Comparison of ENCODE assay signal across 8 cellular contexts in the genomic region with DNA sequence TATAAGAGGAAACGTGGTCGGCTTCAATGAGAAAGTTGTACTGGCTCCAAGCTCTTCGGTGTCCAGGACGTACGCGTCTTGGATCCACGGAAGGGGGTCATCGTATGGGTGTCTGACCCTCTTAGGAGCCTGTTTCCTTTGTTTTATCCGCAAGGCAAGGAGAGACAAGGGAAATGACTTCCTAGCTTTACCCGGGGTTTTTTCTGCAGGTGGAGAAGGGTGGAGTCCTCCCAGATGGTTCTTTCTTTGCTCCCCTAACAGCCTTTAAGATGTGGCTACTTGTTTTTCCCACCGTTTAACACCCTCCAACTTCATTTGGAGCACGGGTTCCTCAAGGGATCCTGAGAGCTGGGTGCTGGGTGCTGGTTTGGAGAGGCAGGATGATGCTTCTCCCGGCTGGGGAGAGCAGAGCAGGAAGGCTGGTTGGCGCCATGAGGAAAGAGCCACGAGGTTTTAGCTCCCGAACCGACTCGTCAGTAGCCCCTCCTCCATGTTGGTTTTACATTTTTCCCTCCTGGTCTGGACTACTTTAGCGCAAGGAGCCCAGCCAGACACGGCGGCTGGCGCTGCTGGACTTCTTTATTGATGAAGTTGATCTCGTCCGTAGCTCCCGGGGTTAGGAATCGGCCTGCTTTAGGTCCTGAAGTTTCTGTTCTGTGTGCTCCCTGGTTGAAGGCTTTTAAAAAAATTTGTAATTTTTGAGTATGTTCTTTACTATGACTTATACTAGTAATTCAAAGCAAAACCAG. TPM values are rescaled to one million over a fixed set of nuclear protein-coding genes. Genes with fewer than 3 reads are reported as not detected.
DNase-seq lines count a peak whose midpoint lies in the region; ATAC-seq, FAIRE-seq and TF ChIP-seq lines count a peak whose summit lies in the region.

No MANE protein-coding gene starts in this region.

- H3K4me2 ChIP-seq in K562 (ENCODE audit: insufficient read depth, low read length), result peak overlapping the region; percentile 91

- H3K36me3 ChIP-seq in Peyer's patch, result no peaks in the 10 kb centered on the region
- H3K36me3 ChIP-seq in K562 (ENCODE audit: control insufficient read depth, insufficient read depth, low read length), result peaks cover 12% of the 10 kb centered on the region; the same call in 1 of the 3 replicates
- H3K36me3 ChIP-seq in iPS DF 6.9 (ENCODE audit: control insufficient read depth, insufficient read depth, low read length), result peaks cover 3% of the 10 kb centered on the region; the same call in 1 of the 2 replicates
- H3K36me3 ChIP-seq in rectal smooth muscle tissue (ENCODE audit: control insufficient read depth, insufficient read depth, low read length), result no peaks in the 10 kb centered on the region

- H3K9me1 ChIP-seq in K562 (ENCODE audit: control insufficient read depth, insufficient read depth, low read length), result no peaks in the 10 kb centered on the region

- CTCF ChIA-PET in K562 (lab: Yijun Ruan, JAX; ENCODE audit: low intra/inter-chr PET ratio), result interaction anchor here (1.2 kb wide), 1 partner anchor 43 kb away, joined by 4 read pairs; no protein-coding TSS in a partner anchor

- peak overlapping the region; percentile 79 to 100 (median 90) for H3K4me3 ChIP-seq in Peyer's patch
- H3K4me3 ChIP-seq in K562, result peak overlapping the region; percentile 78
- peak overlapping the region; percentile 99; the same call in 1 of the 2 replicates for H3K4me3 ChIP-seq in iPS DF 6.9 (ENCODE audit: low read length)
- peak overlapping the region; percentile 79 for H3K4me3 ChIP-seq in rectal smooth muscle tissue (ENCODE audit: low read length)

- no peak for TF ChIP-seq POLR2A in Peyer's patch (IDR thresholded peaks at IDR 0.05)
- TF ChIP-seq POLR2A in K562 (conservative IDR thresholded peaks at IDR 0.05), result peak; percentile 77

- TF ChIP-seq RAD21 in K562 (CRISPR knock-in tag; conservative IDR thresholded peaks at IDR 0.05 in 1 of 2, IDR thresholded peaks at IDR 0.05 in 1 of 2), result peak in 1 of 2 experiments; percentile 18; a peak in 1 of 4 replicates

- peak; percentile 18 for ATAC-seq in GM21576 (IDR thresholded peaks at IDR 0.05; ENCODE audit: unreplicated experiment)
- ATAC-seq in K562, result peak; percentile 52

- TF ChIP-seq CTCF in Peyer's patch (IDR thresholded peaks at IDR 0.05), result no peak
- TF ChIP-seq CTCF in K562 (IDR thresholded peaks at IDR 0.05 in 2 of 3, conservative IDR thresholded peaks at IDR 0.05 in 1 of 3; ENCODE audit: insufficient read depth in 2 of 3, low read depth in 1 of 3, low read length in 3 of 3), result 0 out of 6 replicates have a peak, but pooled peaks of 1 of the 3 experiments have one; percentile 5

- in situ Hi-C loops in K562 (cut with MboI), result no loop called here

- H3K79me2 ChIP-seq in K562 (ENCODE audit: control insufficient read depth, insufficient read depth, low read length), result peaks cover 63% of the 10 kb centered on the region

- BruUV-seq in K562 (replicated peaks; lab: Mats Ljungman, UMichigan), result TSS peak; percentile 71

- POLR2A ChIA-PET in K562 (lab: Yijun Ruan, JAX), result interaction anchor here (0.6 to 5.9 kb wide), 20 partner anchors 10 to 1269 kb away, joined by 3 to 48 read pairs (median 5); a partner anchor contains a TSS

- peak; percentile 81 for FAIRE-seq in K562 (lab: Jason Lieb, UNC)

- TF ChIP-seq EP300 in K562 (IDR thresholded peaks at IDR 0.05; ENCODE audit: low read length), result no peak

- H3K4me1 ChIP-seq in Peyer's patch (peaks cover 0 to 18% (median 6%) of the 10 kb centered on the region in 4 donors), K562 (replicated peaks in 1 of 2; ENCODE audit: control insufficient read depth in 2 of 2, insufficient read depth in 2 of 2, low read length in 2 of 2) (peaks cover 20 to 23% of the 10 kb centered on the region in 2 experiments), iPS DF 6.9 (ENCODE audit: control insufficient read depth, insufficient read depth, low read length) (peaks cover 1% of the 10 kb centered on the region), rectal smooth muscle tissue (ENCODE audit: control insufficient read depth, insufficient read depth, low read length) (no peaks in the 10 kb centered on the region)

- H3K9ac ChIP-seq in K562 (ENCODE audit: insufficient read depth in 1 of 2, low read depth in 2 of 2, low read length in 2 of 2) (peak overlapping the region; percentile 96), rectal smooth muscle tissue (ENCODE audit: low read length) (peak overlapping the region; percentile 43)

- DNase-seq in ELR (ENCODE audit: low read depth), result peak; percentile 92
- DNase-seq in Kasumi-1 (lab: John Stamatoyannopoulos, UW), result peak; percentile 76 to 77
- peak; percentile 32 to 68 (median 67) for DNase-seq in Peyer's patch
- peak; percentile 57 to 89 (median 70) for DNase-seq in K562 (ENCODE audit: extremely low read depth in 1 of 4, low spot score in 3 of 4)
- DNase-seq in iPS DF 6.9 (ENCODE audit: low read depth, low spot score), result no peak
- no peak for DNase-seq in cortex of kidney (lab: John Stamatoyannopoulos, UW)

- H3K27ac ChIP-seq in Peyer's patch, result peak overlapping the region; percentile 73 to 98 (median 88)
- H3K27ac ChIP-seq in K562 (ENCODE audit: extremely low read depth, low read depth, low read length), result peak overlapping the region; percentile 95
- H3K27ac ChIP-seq in iPS DF 6.9 (ENCODE audit: low read length), result no peak overlapping the region
- H3K27ac ChIP-seq in rectal smooth muscle tissue (ENCODE audit: low read depth, low read length), result peak overlapping the region; percentile 59

- 0% methylated on average over 26 of the region's 26 CpGs for WGBS in K562 (ENCODE audit: insufficient coverage, low coverage, missing lambda C conversion rate)
- no CpG with 5 or more reads among the region's 26 CpGs for WGBS in iPS DF 6.9 (ENCODE audit: insufficient coverage, insufficient read length)

- peak overlapping the region; percentile 83 for H2AFZ ChIP-seq in K562 (ENCODE audit: low read depth, low read length)

- H4K20me1 ChIP-seq in K562 (replicated peaks; ENCODE audit: control insufficient read depth, insufficient read depth, low read length), result no peaks in the 10 kb centered on the region; the same call in 1 of the 2 replicates

- intact Hi-C loops in K562 (cut with micrococcal nuclease), result loop anchor here (1.0 to 5.0 kb wide), 5 partner anchors 43 to 230 kb away; a partner anchor contains a TSS

- H3K9me3 ChIP-seq in Peyer's patch, result no peaks in the 10 kb centered on the region
- H3K9me3 ChIP-seq in K562 (replicated peaks; ENCODE audit: control insufficient read depth, insufficient read depth, low read depth, low read length), result no peaks in the 10 kb centered on the region
- no peaks in the 10 kb centered on the region for H3K9me3 ChIP-seq in iPS DF 6.9 (ENCODE audit: control insufficient read depth, insufficient read depth, low read length)

- H3K27me3 ChIP-seq in Peyer's patch (no peaks in the 10 kb centered on the region), K562 (ENCODE audit: control insufficient read depth in 2 of 2, insufficient read depth in 2 of 2, low read length in 2 of 2) (no peaks in the 10 kb centered on the region; a peak in 1 of 5 replicates), iPS DF 6.9 (ENCODE audit: control insufficient read depth, insufficient read depth, low read length) (no peaks in the 10 kb centered on the region), rectal smooth muscle tissue (ENCODE audit: control insufficient read depth, insufficient read depth, low read length) (no peaks in the 10 kb centered on the region)

TF ChIP-seq in K562, 482 proteins besides CTCF, POLR2A, EP300 and RAD21 (continues in another document):
- TF ChIP-seq, protein P1, sequence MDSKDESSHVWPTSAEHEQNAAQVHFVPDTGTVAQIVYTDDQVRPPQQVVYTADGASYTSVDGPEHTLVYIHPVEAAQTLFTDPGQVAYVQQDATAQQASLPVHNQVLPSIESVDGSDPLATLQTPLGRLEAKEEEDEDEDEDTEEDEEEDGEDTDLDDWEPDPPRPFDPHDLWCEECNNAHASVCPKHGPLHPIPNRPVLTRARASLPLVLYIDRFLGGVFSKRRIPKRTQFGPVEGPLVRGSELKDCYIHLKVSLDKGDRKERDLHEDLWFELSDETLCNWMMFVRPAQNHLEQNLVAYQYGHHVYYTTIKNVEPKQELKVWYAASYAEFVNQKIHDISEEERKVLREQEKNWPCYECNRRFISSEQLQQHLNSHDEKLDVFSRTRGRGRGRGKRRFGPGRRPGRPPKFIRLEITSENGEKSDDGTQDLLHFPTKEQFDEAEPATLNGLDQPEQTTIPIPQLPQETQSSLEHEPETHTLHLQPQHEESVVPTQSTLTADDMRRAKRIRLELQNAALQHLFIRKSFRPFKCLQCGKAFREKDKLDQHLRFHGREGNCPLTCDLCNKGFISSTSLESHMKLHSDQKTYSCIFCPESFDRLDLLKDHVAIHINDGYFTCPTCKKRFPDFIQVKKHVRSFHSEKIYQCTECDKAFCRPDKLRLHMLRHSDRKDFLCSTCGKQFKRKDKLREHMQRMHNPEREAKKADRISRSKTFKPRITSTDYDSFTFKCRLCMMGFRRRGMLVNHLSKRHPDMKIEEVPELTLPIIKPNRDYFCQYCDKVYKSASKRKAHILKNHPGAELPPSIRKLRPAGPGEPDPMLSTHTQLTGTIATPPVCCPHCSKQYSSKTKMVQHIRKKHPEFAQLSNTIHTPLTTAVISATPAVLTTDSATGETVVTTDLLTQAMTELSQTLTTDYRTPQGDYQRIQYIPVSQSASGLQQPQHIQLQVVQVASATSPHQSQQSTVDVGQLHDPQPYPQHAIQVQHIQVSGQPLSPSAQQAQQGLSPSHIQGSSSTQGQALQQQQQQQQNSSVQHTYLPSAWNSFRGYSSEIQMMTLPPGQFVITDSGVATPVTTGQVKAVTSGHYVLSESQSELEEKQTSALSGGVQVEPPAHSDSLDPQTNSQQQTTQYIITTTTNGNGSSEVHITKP (IDR thresholded peaks at IDR 0.05; ENCODE audit: partially characterized antibody), result no peak

RNA-seq across cellular contexts. Expression of a gene that starts 1.3 kb away (rescaled TPM):
- total RNA-seq in Peyer's patch (100 to 1,000 TPM in 2 of 4 donors, 10 to 100 TPM in 2; 36.3 to 117 (median 84.7) TPM), K562 (2014; rRNA removed) (145 and 159 TPM in 2 replicates), K562 (2014; rRNA removed; fragmentation: Illumina TruSeq; extraction: Trizol) (59.0 and 78.5 TPM in 2 replicates), K562 (2015; rRNA removed; fragmentation: Illumina TruSeq; extraction: Trizol) (71.6 and 73.9 TPM in 2 replicates), K562 (2021) (95.9 and 98.2 TPM in 2 replicates)
- total RNA-seq in K562 (2011; cell fraction: chromatin; rRNA removed; ENCODE audit: low replicate concordance), result 52.8 and 60.6 TPM in 2 replicates
- total RNA-seq in K562 (2011; cell fraction: nucleolus; rRNA removed), result 42.2 and 49.3 TPM in 2 replicates
- total RNA-seq in K562 (2011; cell fraction: nucleoplasm; rRNA removed), result 54.6 and 75.2 TPM in 2 replicates
- polyA plus RNA-seq in K562 (2011; rRNA removed) (90.5 and 103 TPM in 2 replicates), K562 (2014; fragmentation: Illumina TruSeq; extraction: Trizol) (95.8 and 111 TPM in 2 replicates), K562 (2014; fragmentation: Nextera tagmentation; extraction: Ambion mirVana) (10 to 100 TPM; 84.6 to 86.7 TPM), K562 (2014; rRNA removed) (104 and 122 TPM in 2 replicates)
- 121 and 167 TPM in 2 replicates for polyA plus RNA-seq in K562 (2011; cell fraction: cytosol; rRNA removed)
- 54.4 and 62.7 TPM in 2 replicates for polyA plus RNA-seq in K562 (2011; cell fraction: nucleus; rRNA removed)
- 49.6 and 96.6 TPM in 2 replicates for polyA plus RNA-seq in K562 (2012)
- 98.7 and 137 TPM in 2 replicates for polyA minus RNA-seq in K562 (2011; rRNA and poly(A)+ RNA removed)
- 61.1 and 70.9 TPM in 2 replicates for polyA minus RNA-seq in K562 (2011; cell fraction: cytosol; rRNA and poly(A)+ RNA removed)
- 28.7 and 32.3 TPM in 2 replicates for polyA minus RNA-seq in K562 (2011; cell fraction: nucleus; rRNA and poly(A)+ RNA removed)

Comparison
In these comparisons a context has a peak if more than half of its experiments do, and no peak if none do; other contexts are left out.
1. DNase-seq: peak in ELR (single experiment), Kasumi-1 (2 of 2), Peyer's patch (3 of 3) and K562 (4 of 4); none in iPS DF 6.9 (single experiment) and cortex of kidney (single experiment).
2. Peak in every context shown above with its lines, with median percentiles within 50 percentile points of each other: H3K4me3 ChIP-seq.